In genomic region chr18:69397096-69397495, GRCh38 we compare ENCODE assay signal across 20 cellular contexts. TPM values are rescaled to one million over a fixed set of nuclear protein-coding genes. Genes with fewer than 3 reads are reported as not detected.
DNase-seq lines count a peak whose midpoint lies in the region; ATAC-seq and TF ChIP-seq lines count a peak whose summit lies in the region.
"Had no signal": no experiment of that assay in that cellular context is flagged by ENCODE, and none has a peak within 500 bp of the region (broad histone marks: within the 10 kb centered on the region; RNA-seq: fewer than 3 reads in every experiment).

No MANE protein-coding gene starts in this region.

- no TSS peak for BruUV-seq in HCT116 (replicated peaks; lab: Mats Ljungman, UMichigan)

- RAD21 ChIA-PET in HCT116 (lab: Charles Lee; ENCODE audit: low non-redundant PET in 1 of 2, low total read pairs in 2 of 2, uncharacterized antibody in 2 of 2, unreplicated experiment in 2 of 2) = no interaction called here

- no peaks in the 10 kb centered on the region for H3K79me2 ChIP-seq in HCT116 (ENCODE audit: insufficient read depth, low read length)

- intact Hi-C loops in HCT116 (cut with micrococcal nuclease) = no loop called here

- no peak overlapping the region for H3K4me3 ChIP-seq in AG10803 (ENCODE audit: low read length)
- no peak overlapping the region for H3K4me3 ChIP-seq in HCT116 (replicated peaks in 1 of 2; ENCODE audit: low read depth in 1 of 2, low read length in 2 of 2)
- H3K4me3 ChIP-seq: sigmoid colon, SK-N-MC, suprapubic skin had no signal

- no peaks in the 10 kb centered on the region for H4K20me1 ChIP-seq in HCT116 (ENCODE audit: insufficient read depth)

- H3K9ac ChIP-seq in HCT116 (ENCODE audit: low read length) = no peak overlapping the region

- DNase-seq in AG10803 (ENCODE audit: low read depth) = peak; percentile 13
- peak; percentile 6 for DNase-seq in HCT116 (ENCODE audit: low read depth, low spot score)
- peak; percentile 11 for DNase-seq in amniotic epithelial cell (ENCODE audit: low read depth)
- peak; percentile 35 for DNase-seq in iris pigment epithelial cell (ENCODE audit: low read depth)
- no peak for DNase-seq in effector CD4-positive, alpha-beta T cell
- no peak for DNase-seq in NCI-H345 treated with DMSO at 0.1 percent for 48 hours (lab: John Stamatoyannopoulos, UW; ENCODE audit: unreplicated experiment)
- no peak for DNase-seq in OCI-M1 (lab: John Stamatoyannopoulos, UW)
- DNase-seq: activated CD4-positive, alpha-beta T cell treated with anti-CD3 and anti-CD28 coated beads, Interleukin-2, amount 50 U/mL, for 1 hour; activated naive CD4-positive, alpha-beta T cell treated with anti-CD3 and anti-CD28 coated beads, Interleukin-2, amount 10 ng/mL, durations not matched to agents 7 days and 5 days; activated T-cell treated with anti-CD3 and anti-CD28 coated beads, Interleukin-2, amount 50 U/mL, for 1 hour; dermis blood vessel endothelial cell; Karpas-422; kidney glomerular epithelial cell; occipital lobe; sigmoid colon; stimulated activated CD4-positive, alpha-beta T cell treated with anti-CD3 and anti-CD28 coated beads, Interleukin-4, amount 100 ng/mL, for 1 hour had no signal

- no peaks in the 10 kb centered on the region for H3K36me3 ChIP-seq in HCT116 (ENCODE audit: control insufficient read depth in 1 of 2, insufficient read depth in 2 of 2, low read length in 2 of 2)
- H3K36me3 ChIP-seq: sigmoid colon, suprapubic skin had no signal

- no peaks in the 10 kb centered on the region for H3K27me3 ChIP-seq in HCT116 (ENCODE audit: insufficient read depth, low read length)

- no peaks in the 10 kb centered on the region for H3K9me2 ChIP-seq in HCT116 (ENCODE audit: insufficient read depth)

- no peak overlapping the region for H2AFZ ChIP-seq in HCT116 (ENCODE audit: low read depth, low read length, poor library complexity, severe bottlenecking)

- TF ChIP-seq POLR2A in HCT116 (IDR thresholded peaks at IDR 0.05; ENCODE audit: borderline replicate concordance, extremely low read depth, insufficient read depth, insufficient read length) = no peak

- H3K4me2 ChIP-seq in HCT116 (ENCODE audit: low read length) = no peak overlapping the region

- POLR2A ChIA-PET in HCT116 (lab: Charles Lee) = no interaction called here

- ATAC-seq in HCT116 (peak; percentile 38; the same call in 1 of the 2 replicates), HG03045 (IDR thresholded peaks at IDR 0.05; ENCODE audit: unreplicated experiment) (no peak)
- ATAC-seq: esophagus mucosa had no signal

- H3K9me3 ChIP-seq in HCT116 (ENCODE audit: control insufficient read depth in 1 of 2, insufficient read depth in 1 of 2, low read depth in 1 of 2, low read length in 2 of 2) = no peaks in the 10 kb centered on the region
- H3K9me3 ChIP-seq: sigmoid colon, suprapubic skin had no signal

- CTCF ChIA-PET in HCT116 (lab: Charles Lee) = no interaction called here

- H3K4me1 ChIP-seq in HCT116 (ENCODE audit: control insufficient read depth in 1 of 2, insufficient read depth in 2 of 2, low read length in 2 of 2) = no peaks in the 10 kb centered on the region; a peak in 1 of 4 replicates

- no peak for TF ChIP-seq RAD21 in HCT116 (IDR thresholded peaks at IDR 0.05; ENCODE audit: low read depth)

- H3K27ac ChIP-seq in HCT116 (ENCODE audit: low read depth, low read length) = no peak overlapping the region
- H3K27ac ChIP-seq: sigmoid colon, SK-N-MC, suprapubic skin had no signal

- no peak for TF ChIP-seq CTCF in AG10803 (conservative IDR thresholded peaks at IDR 0.05; ENCODE audit: low read length)
- no peak for TF ChIP-seq CTCF in HCT116 (IDR thresholded peaks at IDR 0.05 in 2 of 3, conservative IDR thresholded peaks at IDR 0.05 in 1 of 3; ENCODE audit: borderline replicate concordance in 1 of 3, insufficient read depth in 1 of 3, low read depth in 2 of 3, low read length in 2 of 3)

TF ChIP-seq in HCT116, 20 proteins besides CTCF, POLR2A, EP300 and RAD21:
- TF ChIP-seq REST (IDR thresholded peaks at IDR 0.05; ENCODE audit: low read depth) (no peak), TCF7L2 (IDR thresholded peaks at IDR 0.05; ENCODE audit: borderline replicate concordance, extremely low read depth, insufficient read depth, insufficient read length) (peak; percentile 20)

RNA-seq across cellular contexts. Expression of gene DOK6, which starts 3.6 kb away (rescaled TPM):
- not detected for total RNA-seq in HCT116 (2021; ENCODE audit: unreplicated experiment)
- polyA plus RNA-seq in HCT116 (2012) = under 0.01 and 0.01 TPM in 2 replicates

Comparison
In these comparisons a context has a peak if more than half of its experiments do, and no peak if none do; other contexts are left out.
1. DNase-seq: peak in AG10803 (single experiment), HCT116 (single experiment), amniotic epithelial cell (single experiment) and iris pigment epithelial cell (single experiment); none in effector CD4-positive, alpha-beta T cell (single experiment), NCI-H345 treated with DMSO at 0.1 percent for 48 hours (single experiment) and OCI-M1 (single experiment).